ENCODE assay signal across 8 cellular contexts in genomic region chr2:148201075-148202004, GRCh38.
DNase-seq lines count a peak whose midpoint lies in the region; ATAC-seq and TF ChIP-seq lines count a peak whose summit lies in the region.

No MANE protein-coding gene starts in this region.

- no peaks in the 10 kb centered on the region for H3K36me3 ChIP-seq in sigmoid colon

- no peaks in the 10 kb centered on the region for H3K4me1 ChIP-seq in sigmoid colon

- DNase-seq in NOMO-1 treated with DMSO at 0.1 percent for 48 hours (lab: John Stamatoyannopoulos, UW; ENCODE audit: unreplicated experiment) (peak; percentile 14), NOMO-1 (lab: John Stamatoyannopoulos, UW; ENCODE audit: unreplicated experiment in 2 of 2) (no peak), NB4 (ENCODE audit: low read depth) (peak; percentile 46), activated T-cell treated with anti-CD3 and anti-CD28 coated beads for 24 hours (ENCODE audit: low read depth) (peak; percentile 11), germinal center (ENCODE audit: low spot score) (peak; percentile 3), sigmoid colon (peak; percentile 87)

- TF ChIP-seq POLR2A in NB4 (IDR thresholded peaks at IDR 0.05; ENCODE audit: extremely low read depth, insufficient read length) (no peak), sigmoid colon (IDR thresholded peaks at IDR 0.05) (no peak)

- H3K4me3 ChIP-seq in NB4 (ENCODE audit: low read depth, low read length) (no peak overlapping the region), sigmoid colon (no peak overlapping the region)

- no peaks in the 10 kb centered on the region for H3K27me3 ChIP-seq in sigmoid colon

- 94% methylated on average over 15 of the region's 15 CpGs for WGBS in sigmoid colon, 2 donors

- no peak for ATAC-seq in HG03565 (IDR thresholded peaks at IDR 0.05; ENCODE audit: unreplicated experiment)
- no peak for ATAC-seq in HG03108 (IDR thresholded peaks at IDR 0.05; ENCODE audit: unreplicated experiment)

- TF ChIP-seq EP300 in sigmoid colon (IDR thresholded peaks at IDR 0.05), result no peak

- intact Hi-C loops in sigmoid colon (cut with DNase I), result loop anchor here (5.0 kb wide), 2 partner anchors 209 to 264 kb away; no protein-coding TSS in a partner anchor

- H3K9me3 ChIP-seq in sigmoid colon, result no peaks in the 10 kb centered on the region

- no peak overlapping the region for H3K27ac ChIP-seq in sigmoid colon

- peak; percentile 34 for TF ChIP-seq CTCF in NB4 (IDR thresholded peaks at IDR 0.05; ENCODE audit: low read depth, low read length)
- TF ChIP-seq CTCF in sigmoid colon (IDR thresholded peaks at IDR 0.05), result peak in 2 of 4 experiments; percentile 55 to 62

Comparison
In these comparisons a context has a peak if more than half of its experiments do, and no peak if none do; other contexts are left out.
1. DNase-seq: peak in NOMO-1 treated with DMSO at 0.1 percent for 48 hours (single experiment), NB4 (single experiment), activated T-cell treated with anti-CD3 and anti-CD28 coated beads for 24 hours (single experiment), germinal center (single experiment) and sigmoid colon (single experiment); none in NOMO-1 (0 of 2).